ENCODE assay signal across 16 cellular contexts in the genomic region with DNA sequence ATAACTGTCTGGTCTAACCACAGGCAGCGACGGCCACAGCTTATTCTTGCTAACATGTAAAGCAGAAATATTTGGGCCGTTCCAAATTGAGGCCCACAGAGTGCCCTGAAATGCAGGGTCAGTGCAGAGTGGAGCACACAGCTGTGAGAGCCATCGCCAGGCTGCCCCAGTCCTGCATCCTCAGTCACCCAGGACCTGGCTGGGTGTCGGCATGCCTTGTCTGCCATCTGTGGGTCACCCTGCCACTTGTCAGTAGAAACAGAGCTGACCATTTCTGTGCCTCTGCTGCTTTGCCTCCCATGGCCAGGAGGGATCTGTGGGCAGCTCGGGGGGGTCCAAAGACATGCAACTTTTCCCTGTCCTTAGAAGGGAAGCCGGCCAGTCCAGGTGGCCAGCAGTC. TPM values are rescaled to one million over a fixed set of nuclear protein-coding genes. Genes with fewer than 3 reads are reported as not detected.
DNase-seq lines count a peak whose midpoint lies in the region; ATAC-seq and TF ChIP-seq lines count a peak whose summit lies in the region.
"Had no signal": no experiment of that assay in that cellular context is flagged by ENCODE, and none has a peak within 500 bp of the region (broad histone marks: within the 10 kb centered on the region; RNA-seq: fewer than 3 reads in every experiment).

No MANE protein-coding gene starts in this region.

- H3K27ac ChIP-seq in tibial nerve = no peak overlapping the region
- H3K27ac ChIP-seq: KMS-11, SJSA1 had no signal

- H3K36me3 ChIP-seq in tibial nerve = peaks cover 0 to 46% (median 4%) of the 10 kb centered on the region in 3 donors

- no peak for TF ChIP-seq POLR2A in tibial nerve (IDR thresholded peaks at IDR 0.05)

- ATAC-seq in Right ventricle myocardium superior (ENCODE audit: poor library complexity) = peak; percentile 31
- ATAC-seq in HG02588 (IDR thresholded peaks at IDR 0.05; ENCODE audit: unreplicated experiment) = no peak
- ATAC-seq: activated naive CD4-positive, alpha-beta T cell treated with anti-CD3 and anti-CD28 coated beads, Interleukin-2, amount 50 U/mL, for 72 hours; stimulated activated memory B cell treated with anti-CD40 and anti-IgM and Interleukin-4, amounts not matched to agents 10 μg/mL and 1 μg/mL and 100 μg/mL, for 72 hours had no signal

- peaks cover 0 to 11% (median 0%) of the 10 kb centered on the region in 4 donors for H3K4me1 ChIP-seq in tibial nerve
- H3K4me1 ChIP-seq: SJSA1 had no signal

- no peak overlapping the region for H3K4me3 ChIP-seq in tibial nerve
- H3K4me3 ChIP-seq: SJSA1 had no signal

- TF ChIP-seq EP300 in tibial nerve (IDR thresholded peaks at IDR 0.05) = no peak

- DNase-seq in Right ventricle myocardium superior (no peak), cardiac septum (ENCODE audit: low spot score) (no peak), anterior cingulate cortex (lab: John Stamatoyannopoulos, UW) (peak in 39 of 58 donors; percentile 9 to 69 (median 29)), hypothalamus (lab: John Stamatoyannopoulos, UW) (peak in 32 of 51 donors; percentile 2 to 75 (median 34)), tibial nerve (ENCODE audit: low spot score in 2 of 2) (no peak), NCI-H345 (lab: John Stamatoyannopoulos, UW) (no peak)
- DNase-seq in stimulated activated CD4-positive, alpha-beta T cell treated with anti-CD3 and anti-CD28 coated beads, Interleukin-2, amount 100 ng/mL, for 24 hours = no peak
- DNase-seq: COR-L47; effector memory CD4-positive, alpha-beta T cell; NCI-H1417 treated with DMSO at 0.1 percent for 48 hours; trophoblast cell had no signal

- peak; percentile 14 to 64 (median 44) for TF ChIP-seq CTCF in tibial nerve (IDR thresholded peaks at IDR 0.05)

- 35 to 48% methylated on average over 6 to 7 of the region's 7 CpGs for WGBS in tibial nerve, 2 donors

- intact Hi-C loops in Right ventricle myocardium superior (cut with DNase I) (no loop called here), cardiac septum (cut with DNase I) (loop anchor here (2.0 kb wide), 1 partner anchor 69 kb away; no protein-coding TSS in a partner anchor)

- H3K27me3 ChIP-seq in tibial nerve = no peaks in the 10 kb centered on the region
- H3K27me3 ChIP-seq: SJSA1 had no signal

- no peaks in the 10 kb centered on the region for H3K9me3 ChIP-seq in tibial nerve
- H3K9me3 ChIP-seq: SJSA1 had no signal

RNA-seq across cellular contexts. Expression of gene BTBD16, which starts 57.3 kb away (rescaled TPM):
- total RNA-seq in Right ventricle myocardium superior (not detected), cardiac septum (not detected), tibial nerve (1 to 10 TPM in 1 of 4 donors, under 1 TPM in 1, not detected in 2; 0.42 to 1.2 TPM)
- total RNA-seq: activated naive CD4-positive, alpha-beta T cell treated with anti-CD3 and anti-CD28 coated beads, Interleukin-2, amount 50 U/mL, for 72 hours; SJSA1 had no signal

Comparison
In these comparisons a context has a peak if more than half of its experiments do, and no peak if none do; other contexts are left out.
1. DNase-seq: peak in anterior cingulate cortex (39 of 58) and hypothalamus (32 of 51); none in Right ventricle myocardium superior (single experiment), cardiac septum (single experiment), tibial nerve (0 of 2), NCI-H345 (single experiment) and stimulated activated CD4-positive, alpha-beta T cell treated with anti-CD3 and anti-CD28 coated beads, Interleukin-2, amount 100 ng/mL, for 24 hours (0 of 2).